9 cellular contexts compared by ENCODE assay signal in genomic region chr11:120229451-120230424, GRCh38. TPM values are rescaled to one million over a fixed set of nuclear protein-coding genes. Genes with fewer than 3 reads are reported as not detected.
DNase-seq lines count a peak whose midpoint lies in the region; TF ChIP-seq lines count a peak whose summit lies in the region.
"Had no signal": no experiment of that assay in that cellular context is flagged by ENCODE, and none has a peak within 500 bp of the region (broad histone marks: within the 10 kb centered on the region; RNA-seq: fewer than 3 reads in every experiment).

No MANE protein-coding gene starts in this region.

- intact Hi-C loops in activated T-helper 1 cell treated with anti-CD3 and anti-CD28 coated beads, Interleukin-12 subunit alpha, Interleukin-12 subunit beta, Interleukin-2, Interleukin-4 antibody, amounts not matched to agents 30 ng/mL and 10 ng/mL and 1 ng/mL, durations not matched to agents 14 hours and 24 hours and 36 hours (cut with micrococcal nuclease): loop anchor here (1.0 kb wide), 1 partner anchor 57 kb away; no protein-coding TSS in a partner anchor

- CTCF ChIA-PET in GM10248 (lab: Yijun Ruan, JAX): interaction anchor here (0.8 to 25.8 kb wide), 20 partner anchors 8 to 561 kb away, joined by 3 to 792 read pairs (median 4); no protein-coding TSS in a partner anchor

- H3K36me3 Mint-ChIP-seq in T-helper 2 cell treated with Interferon-gamma antibody and Interleukin-4, amounts not matched to agents 5 μg/mL and 100 μg/mL, for 36 hours (ENCODE audit: low read depth): no peaks in the 10 kb centered on the region
- H3K36me3 Mint-ChIP-seq in activated T-helper 1 cell treated with anti-CD3 and anti-CD28 coated beads, Interleukin-12 subunit alpha, Interleukin-12 subunit beta, Interleukin-2, Interleukin-4 antibody, amounts not matched to agents 30 ng/mL and 10 ng/mL and 1 ng/mL, durations not matched to agents 14 hours and 24 hours and 36 hours (ENCODE audit: low read depth): no peaks in the 10 kb centered on the region

- peak; percentile 52 for DNase-seq in GM10248 (ENCODE audit: extremely low spot score)
- DNase-seq in NB4 (ENCODE audit: low read depth): peak; percentile 65
- DNase-seq in dermis blood vessel endothelial cell: peak; percentile 65
- peak; percentile 48 for DNase-seq in pons (ENCODE audit: low spot score)
- no peak for DNase-seq in NCI-H1092 (lab: John Stamatoyannopoulos, UW)
- no peak for DNase-seq in ecto neural progenitor cell (ENCODE audit: low spot score)
- DNase-seq in T-helper 2 cell treated with Interferon-gamma antibody and Interleukin-4, amounts not matched to agents 5 μg/mL and 100 μg/mL, for 36 hours (ENCODE audit: low spot score): no peak
- DNase-seq in activated T-helper 1 cell treated with anti-CD3 and anti-CD28 coated beads, Interleukin-12 subunit alpha, Interleukin-12 subunit beta, Interleukin-2, Interleukin-4 antibody, amounts not matched to agents 30 ng/mL and 10 ng/mL and 1 ng/mL, durations not matched to agents 14 hours and 24 hours and 36 hours (ENCODE audit: low spot score): no peak

- no peak overlapping the region for H3K4me3 ChIP-seq in NB4 (ENCODE audit: low read depth, low read length)

- no peaks in the 10 kb centered on the region for H3K4me1 Mint-ChIP-seq in T-helper 2 cell treated with Interferon-gamma antibody and Interleukin-4, amounts not matched to agents 5 μg/mL and 100 μg/mL, for 36 hours (ENCODE audit: low read depth)
- H3K4me1 Mint-ChIP-seq in activated T-helper 1 cell treated with anti-CD3 and anti-CD28 coated beads, Interleukin-12 subunit alpha, Interleukin-12 subunit beta, Interleukin-2, Interleukin-4 antibody, amounts not matched to agents 30 ng/mL and 10 ng/mL and 1 ng/mL, durations not matched to agents 14 hours and 24 hours and 36 hours (ENCODE audit: low read depth): no peaks in the 10 kb centered on the region

- H3K27ac Mint-ChIP-seq in T-helper 2 cell treated with Interferon-gamma antibody and Interleukin-4, amounts not matched to agents 5 μg/mL and 100 μg/mL, for 36 hours: no peak overlapping the region
- H3K27ac Mint-ChIP-seq in activated T-helper 1 cell treated with anti-CD3 and anti-CD28 coated beads, Interleukin-12 subunit alpha, Interleukin-12 subunit beta, Interleukin-2, Interleukin-4 antibody, amounts not matched to agents 30 ng/mL and 10 ng/mL and 1 ng/mL, durations not matched to agents 14 hours and 24 hours and 36 hours: no peak overlapping the region

- POLR2A ChIA-PET in GM10248 (lab: Yijun Ruan, JAX): no interaction called here

- peaks cover 14% of the 10 kb centered on the region for H3K27me3 Mint-ChIP-seq in T-helper 2 cell treated with Interferon-gamma antibody and Interleukin-4, amounts not matched to agents 5 μg/mL and 100 μg/mL, for 36 hours (ENCODE audit: low read depth)
- H3K27me3 Mint-ChIP-seq in activated T-helper 1 cell treated with anti-CD3 and anti-CD28 coated beads, Interleukin-12 subunit alpha, Interleukin-12 subunit beta, Interleukin-2, Interleukin-4 antibody, amounts not matched to agents 30 ng/mL and 10 ng/mL and 1 ng/mL, durations not matched to agents 14 hours and 24 hours and 36 hours (ENCODE audit: insufficient read depth): peaks cover 18% of the 10 kb centered on the region

- TF ChIP-seq CTCF in GM10248 (IDR thresholded peaks at IDR 0.05; ENCODE audit: control extremely low read depth, extremely low read depth, low read depth, missing control alignments) (peak; percentile 74), NB4 (IDR thresholded peaks at IDR 0.05; ENCODE audit: low read depth, low read length) (peak; percentile 55)

- no peak for TF ChIP-seq POLR2A in NB4 (IDR thresholded peaks at IDR 0.05; ENCODE audit: extremely low read depth, insufficient read length)

- H3K4me3 Mint-ChIP-seq in T-helper 2 cell treated with Interferon-gamma antibody and Interleukin-4, amounts not matched to agents 5 μg/mL and 100 μg/mL, for 36 hours: no peak overlapping the region
- H3K4me3 Mint-ChIP-seq in activated T-helper 1 cell treated with anti-CD3 and anti-CD28 coated beads, Interleukin-12 subunit alpha, Interleukin-12 subunit beta, Interleukin-2, Interleukin-4 antibody, amounts not matched to agents 30 ng/mL and 10 ng/mL and 1 ng/mL, durations not matched to agents 14 hours and 24 hours and 36 hours: no peak overlapping the region

- no peaks in the 10 kb centered on the region for H3K9me3 Mint-ChIP-seq in T-helper 2 cell treated with Interferon-gamma antibody and Interleukin-4, amounts not matched to agents 5 μg/mL and 100 μg/mL, for 36 hours
- H3K9me3 Mint-ChIP-seq in activated T-helper 1 cell treated with anti-CD3 and anti-CD28 coated beads, Interleukin-12 subunit alpha, Interleukin-12 subunit beta, Interleukin-2, Interleukin-4 antibody, amounts not matched to agents 30 ng/mL and 10 ng/mL and 1 ng/mL, durations not matched to agents 14 hours and 24 hours and 36 hours: no peaks in the 10 kb centered on the region

RNA-seq across cellular contexts. Expression of gene POU2F3, which starts 10.2 kb away (rescaled TPM):
- total RNA-seq in dermis blood vessel endothelial cell: under 0.01 TPM in 1 of 2 replicates, not detected in the other
- total RNA-seq in activated T-helper 1 cell treated with anti-CD3 and anti-CD28 coated beads, Interleukin-12 subunit alpha, Interleukin-12 subunit beta, Interleukin-2, Interleukin-4 antibody, amounts not matched to agents 30 ng/mL and 10 ng/mL and 1 ng/mL, durations not matched to agents 14 hours and 24 hours and 36 hours: 0.36 TPM in 1 of 2 replicates, not detected in the other
- total RNA-seq: RPMI7951 had no signal

RNA-seq across cellular contexts. Expression of gene OAF, which starts 18.9 kb away (rescaled TPM):
- total RNA-seq in dermis blood vessel endothelial cell: 25.7 and 32.3 TPM in 2 replicates
- total RNA-seq in activated T-helper 1 cell treated with anti-CD3 and anti-CD28 coated beads, Interleukin-12 subunit alpha, Interleukin-12 subunit beta, Interleukin-2, Interleukin-4 antibody, amounts not matched to agents 30 ng/mL and 10 ng/mL and 1 ng/mL, durations not matched to agents 14 hours and 24 hours and 36 hours: 6.7 and 7.3 TPM in 2 replicates

Comparison
In these comparisons a context has a peak if more than half of its experiments do, and no peak if none do; other contexts are left out.
1. DNase-seq: peak in GM10248 (single experiment), NB4 (single experiment), dermis blood vessel endothelial cell (single experiment) and pons (single experiment); none in NCI-H1092 (single experiment), ecto neural progenitor cell (single experiment), T-helper 2 cell treated with Interferon-gamma antibody and Interleukin-4, amounts not matched to agents 5 μg/mL and 100 μg/mL, for 36 hours (single experiment) and activated T-helper 1 cell treated with anti-CD3 and anti-CD28 coated beads, Interleukin-12 subunit alpha, Interleukin-12 subunit beta, Interleukin-2, Interleukin-4 antibody, amounts not matched to agents 30 ng/mL and 10 ng/mL and 1 ng/mL, durations not matched to agents 14 hours and 24 hours and 36 hours (single experiment).